ENCODE assay signal across 9 cellular contexts in genomic region chr2:18149660-18150246, GRCh38.
DNase-seq lines count a peak whose midpoint lies in the region; ATAC-seq and TF ChIP-seq lines count a peak whose summit lies in the region.
"Had no signal": no experiment of that assay in that cellular context is flagged by ENCODE, and none has a peak within 500 bp of the region (broad histone marks: within the 10 kb centered on the region; RNA-seq: fewer than 3 reads in every experiment).

No MANE protein-coding gene starts in this region.

- in situ Hi-C loops in gastrocnemius medialis (cut with MboI; ENCODE audit: low sequenced_read_pairs in 4 of 4): loop anchor here (10.0 to 25.0 kb wide), 3 partner anchors 295 to 437 kb away; no protein-coding TSS in a partner anchor

- no peak overlapping the region for H3K4me3 Mint-ChIP-seq in CD8-positive, alpha-beta T cell
- H3K4me3 Mint-ChIP-seq: memory B cell had no signal

- CTCF ChIA-PET in CD8-positive, alpha-beta T cell (lab: Charles Lee): interaction anchor here (1.2 kb wide), 1 partner anchor 9 kb away, joined by 4 read pairs; no protein-coding TSS in a partner anchor

- H3K9me3 ChIP-seq in RWPE2 (ENCODE audit: severe bottlenecking) (no peaks in the 10 kb centered on the region), gastrocnemius medialis (no peaks in the 10 kb centered on the region)
- no peaks in the 10 kb centered on the region for H3K9me3 ChIP-seq in CD8-positive, alpha-beta T cell (ENCODE audit: low read length)

- H3K4me3 ChIP-seq in RWPE2 (ENCODE audit: severe bottlenecking) (no peak overlapping the region), gastrocnemius medialis (no peak overlapping the region)
- no peak overlapping the region for H3K4me3 ChIP-seq in CD8-positive, alpha-beta T cell (ENCODE audit: low read depth, low read length)

- H3K36me3 Mint-ChIP-seq in CD8-positive, alpha-beta T cell: no peaks in the 10 kb centered on the region
- H3K36me3 Mint-ChIP-seq: memory B cell had no signal

- H3K36me3 ChIP-seq in RWPE2 (ENCODE audit: low read depth) (no peaks in the 10 kb centered on the region), gastrocnemius medialis (no peaks in the 10 kb centered on the region)
- no peaks in the 10 kb centered on the region for H3K36me3 ChIP-seq in CD8-positive, alpha-beta T cell (ENCODE audit: insufficient read depth, low read length)

- DNase-seq in CD1c-positive myeloid dendritic cell (ENCODE audit: extremely low spot score): peak; percentile 40
- no peak for DNase-seq in RWPE2 (ENCODE audit: low spot score)
- peak; percentile 83 for DNase-seq in fibroblast of peridontal ligament (ENCODE audit: extremely low read depth)
- DNase-seq in gastrocnemius medialis: no peak
- DNase-seq in NK-92 treated with Interleukin-12 subunit alpha and Interleukin-12 subunit beta, amount 100 ng/mL, for 24 hours (lab: John Stamatoyannopoulos, UW): no peak
- DNase-seq in CD8-positive, alpha-beta T cell: no peak

- no peak for TF ChIP-seq POLR2A in gastrocnemius medialis (IDR thresholded peaks at IDR 0.05)

- H3K27me3 ChIP-seq in RWPE2 (ENCODE audit: insufficient read depth, poor library complexity, severe bottlenecking): no peaks in the 10 kb centered on the region
- no peaks in the 10 kb centered on the region for H3K27me3 ChIP-seq in gastrocnemius medialis
- no peaks in the 10 kb centered on the region for H3K27me3 ChIP-seq in CD8-positive, alpha-beta T cell (ENCODE audit: insufficient read depth, low read length)

- ATAC-seq in GM19395 (IDR thresholded peaks at IDR 0.05; ENCODE audit: unreplicated experiment): peak; percentile 85
- peak; percentile 52; the same call in 1 of the 3 replicates for ATAC-seq in RWPE2 (ENCODE audit: low read depth)
- ATAC-seq in gastrocnemius medialis: peak; percentile 53 to 70
- no peak for ATAC-seq in CD8-positive, alpha-beta T cell

- intact Hi-C loops in gastrocnemius medialis (cut with DNase I; ENCODE audit: low total_unique reads): loop anchor here (1.0 to 5.0 kb wide), 2 partner anchors 172 to 298 kb away; no protein-coding TSS in a partner anchor
- intact Hi-C loops in CD8-positive, alpha-beta T cell (cut with DNase I, micrococcal nuclease): no loop called here

- TF ChIP-seq CTCF in LNCAP (IDR thresholded peaks at IDR 0.05): peak; percentile 74
- TF ChIP-seq CTCF in RWPE2 (IDR thresholded peaks at IDR 0.05; ENCODE audit: poor library complexity, severe bottlenecking): peak; percentile 95
- peak; percentile 44 to 80 (median 62) for TF ChIP-seq CTCF in gastrocnemius medialis (IDR thresholded peaks at IDR 0.05 in 4 of 5, conservative IDR thresholded peaks at IDR 0.05 in 1 of 5)
- no peak for TF ChIP-seq CTCF in CD8-positive, alpha-beta T cell (IDR thresholded peaks at IDR 0.05)

- POLR2A ChIA-PET in CD8-positive, alpha-beta T cell (lab: Charles Lee): no interaction called here

- no peaks in the 10 kb centered on the region for H3K9me3 Mint-ChIP-seq in CD8-positive, alpha-beta T cell
- H3K9me3 Mint-ChIP-seq: memory B cell had no signal

- peaks cover 11% of the 10 kb centered on the region for H3K27me3 Mint-ChIP-seq in CD8-positive, alpha-beta T cell (ENCODE audit: low read depth)

- H3K27ac ChIP-seq in RWPE2 (ENCODE audit: poor library complexity, severe bottlenecking) (no peak overlapping the region), gastrocnemius medialis (no peak overlapping the region)
- H3K27ac ChIP-seq in CD8-positive, alpha-beta T cell (ENCODE audit: low read depth, low read length): no peak overlapping the region

- H3K4me1 Mint-ChIP-seq in CD8-positive, alpha-beta T cell (ENCODE audit: low read depth): no peaks in the 10 kb centered on the region
- H3K4me1 Mint-ChIP-seq: memory B cell had no signal

- no peak overlapping the region for H3K27ac Mint-ChIP-seq in CD8-positive, alpha-beta T cell
- H3K27ac Mint-ChIP-seq: memory B cell had no signal

- H3K4me1 ChIP-seq in RWPE2 (ENCODE audit: insufficient read depth, poor library complexity, severe bottlenecking) (no peaks in the 10 kb centered on the region), gastrocnemius medialis (peaks cover 5 to 15% of the 10 kb centered on the region in 2 donors)
- H3K4me1 ChIP-seq in CD8-positive, alpha-beta T cell (ENCODE audit: insufficient read depth, low read length): no peaks in the 10 kb centered on the region

Comparison
In these comparisons a context has a peak if more than half of its experiments do, and no peak if none do; other contexts are left out.
1. DNase-seq: peak in CD1c-positive myeloid dendritic cell (single experiment) and fibroblast of peridontal ligament (single experiment); none in RWPE2 (single experiment), gastrocnemius medialis (0 of 2), NK-92 treated with Interleukin-12 subunit alpha and Interleukin-12 subunit beta, amount 100 ng/mL, for 24 hours (single experiment) and CD8-positive, alpha-beta T cell (0 of 7).